18 cellular contexts compared by ENCODE assay signal in the genomic region with DNA sequence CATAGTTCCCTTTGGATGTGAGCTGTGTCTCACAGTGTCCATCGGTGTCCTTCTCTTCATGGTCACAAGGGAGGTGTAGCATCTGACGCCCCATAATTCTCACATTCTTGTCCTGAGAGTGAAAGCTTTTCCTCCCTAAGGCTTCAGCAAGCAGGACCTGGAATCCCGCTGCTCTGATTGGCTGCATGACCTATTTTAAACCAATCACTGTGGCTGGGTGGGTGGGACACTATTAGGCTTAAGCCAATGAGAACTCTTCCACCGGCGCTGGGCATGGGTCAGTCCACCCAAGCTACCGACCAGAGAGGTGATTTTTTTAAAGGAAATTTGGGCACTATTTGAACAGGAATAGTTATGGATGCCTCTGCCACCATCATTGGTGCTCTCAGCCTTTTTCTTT.
DNase-seq lines count a peak whose midpoint lies in the region; ATAC-seq, FAIRE-seq and TF ChIP-seq lines count a peak whose summit lies in the region.
"Had no signal": no experiment of that assay in that cellular context is flagged by ENCODE, and none has a peak within 500 bp of the region (broad histone marks: within the 10 kb centered on the region; RNA-seq: fewer than 3 reads in every experiment).

No MANE protein-coding gene starts in this region.

- H3K36me3 Mint-ChIP-seq in activated CD8-positive, alpha-beta T cell treated with anti-CD3 and anti-CD28 coated beads, Interleukin-2, amount 10 ng/mL, durations not matched to agents 7 days and 5 days (ENCODE audit: low read depth) = no peaks in the 10 kb centered on the region

- no peaks in the 10 kb centered on the region for H3K27me3 Mint-ChIP-seq in activated CD8-positive, alpha-beta T cell treated with anti-CD3 and anti-CD28 coated beads, Interleukin-2, amount 10 ng/mL, durations not matched to agents 7 days and 5 days (ENCODE audit: low read depth)

- BruUV-seq in HepG2 (replicated peaks; lab: Mats Ljungman, UMichigan) = no TSS peak

- H3K4me1 Mint-ChIP-seq in activated CD8-positive, alpha-beta T cell treated with anti-CD3 and anti-CD28 coated beads, Interleukin-2, amount 10 ng/mL, durations not matched to agents 7 days and 5 days (ENCODE audit: low read depth) = no peaks in the 10 kb centered on the region

- H3K27ac ChIP-seq in liver (ENCODE audit: low read depth in 1 of 2, low read length in 2 of 2) = peak overlapping the region; percentile 69 to 94
- no peak overlapping the region for H3K27ac ChIP-seq in HepG2 (ENCODE audit: extremely low read length, insufficient read depth, low read length)
- H3K27ac ChIP-seq: C4-2B had no signal

- H3K79me2 ChIP-seq in HepG2 (ENCODE audit: insufficient read depth, low read length) = no peaks in the 10 kb centered on the region

- TF ChIP-seq POLR2A in HepG2 (IDR thresholded peaks at IDR 0.05; ENCODE audit: insufficient read depth in 1 of 2, low read depth in 2 of 2, low read length in 2 of 2) = no peak

- TF ChIP-seq EP300 in HepG2 (IDR thresholded peaks at IDR 0.05; ENCODE audit: low read depth in 2 of 2, low read length in 2 of 2) = no peak
- no peak for TF ChIP-seq EP300 in HepG2 (CRISPR knock-in tag; IDR thresholded peaks at IDR 0.05; ENCODE audit: borderline replicate concordance)

- WGBS in liver = 41% methylated on average over 6 of the region's 6 CpGs
- 56% methylated on average over 4 of the region's 6 CpGs for WGBS in HepG2 (ENCODE audit: low lambda C conversion rate)

- CTCF ChIA-PET in HepG2 (lab: Yijun Ruan, JAX; ENCODE audit: low intra/inter-chr PET ratio, low total read pairs) = no interaction called here
- CTCF ChIA-PET in activated CD8-positive, alpha-beta T cell treated with anti-CD3 and anti-CD28 coated beads, Interleukin-2, amount 10 ng/mL, durations not matched to agents 7 days and 5 days (lab: Charles Lee) = no interaction called here

- H3K9me3 ChIP-seq in liver (ENCODE audit: control insufficient read depth in 4 of 4, low read length in 3 of 4) (no peaks in the 10 kb centered on the region), HepG2 (ENCODE audit: low read length) (no peaks in the 10 kb centered on the region)

- H3K4me1 ChIP-seq in liver (ENCODE audit: control insufficient read depth in 4 of 4, insufficient read depth in 4 of 4, low read length in 3 of 4) = peaks cover 0 to 36% (median 21%) of the 10 kb centered on the region in 4 donors
- H3K4me1 ChIP-seq in HepG2 (ENCODE audit: insufficient read depth, low read length) = no peaks in the 10 kb centered on the region

- in situ Hi-C loops in HepG2 (cut with HindIII; ENCODE audit: extremely low pct_ligation_motif_present, low pct_unique_long_range_greater_than_20kb) = no loop called here
- in situ Hi-C loops in SK-MEL-5 (cut with HindIII; ENCODE audit: low pct_unique_long_range_greater_than_20kb, low sequenced_read_pairs) = no loop called here
- in situ Hi-C loops in KBM-7 (cut with MboI; ENCODE audit: low pct_unique_long_range_greater_than_20kb, low sequenced_read_pairs) = no loop called here

- H3K9ac ChIP-seq in liver (ENCODE audit: low read depth in 1 of 2, low read length in 2 of 2) (no peak overlapping the region), HepG2 (ENCODE audit: insufficient read depth, low read depth, low read length) (no peak overlapping the region)

- TF ChIP-seq CTCF in liver (IDR thresholded peaks at IDR 0.05; ENCODE audit: low read depth, low read length, missing input control) = no peak
- no peak for TF ChIP-seq CTCF in HepG2 (CRISPR knock-in tag; IDR thresholded peaks at IDR 0.05)

- DNase-seq in HepG2 (ENCODE audit: low spot score) (no peak), SK-MEL-5 (ENCODE audit: low read depth, low spot score) (peak; percentile 8), left lobe of liver (ENCODE audit: low spot score) (peak; percentile 80), NCI-H345 treated with DMSO at 0.1 percent for 48 hours (lab: John Stamatoyannopoulos, UW; ENCODE audit: unreplicated experiment) (no peak), KBM-7 (no peak)
- no peak for DNase-seq in activated CD8-positive, alpha-beta T cell treated with anti-CD3 and anti-CD28 coated beads, Interleukin-2, amount 10 ng/mL, durations not matched to agents 7 days and 5 days
- DNase-seq: COR-L47, EL, Kasumi-1, NCI-H1417, NCI-H1930, NCI-H2171 treated with DMSO at 0.1 percent for 48 hours, NCI-H510A treated with DMSO at 0.1 percent for 48 hours, NCI-H82, SHP77 had no signal

- peak overlapping the region; percentile 32 to 72 (median 65) for H3K4me3 ChIP-seq in liver (ENCODE audit: low read depth in 1 of 3, low read length in 3 of 3)
- H3K4me3 ChIP-seq in HepG2 (replicated peaks in 1 of 3; ENCODE audit: insufficient read depth in 1 of 3, low read depth in 2 of 3, low read length in 3 of 3) = no peak overlapping the region

- H3K4me2 ChIP-seq in HepG2 (ENCODE audit: low read depth, low read length) = no peak overlapping the region

- H3K27me3 ChIP-seq in liver (ENCODE audit: control insufficient read depth in 4 of 4, insufficient read depth in 4 of 4, low read length in 3 of 4) (no peaks in the 10 kb centered on the region), HepG2 (ENCODE audit: control insufficient read depth in 1 of 2, insufficient read depth in 2 of 2, low read length in 2 of 2) (no peaks in the 10 kb centered on the region)

- intact Hi-C loops in HepG2 (cut with micrococcal nuclease; ENCODE audit: unreplicated experiment) = no loop called here

- POLR2A ChIA-PET in HepG2 (lab: Yijun Ruan, JAX) = no interaction called here
- POLR2A ChIA-PET in activated CD8-positive, alpha-beta T cell treated with anti-CD3 and anti-CD28 coated beads, Interleukin-2, amount 10 ng/mL, durations not matched to agents 7 days and 5 days (lab: Charles Lee) = no interaction called here

- H3K4me3 Mint-ChIP-seq in activated CD8-positive, alpha-beta T cell treated with anti-CD3 and anti-CD28 coated beads, Interleukin-2, amount 10 ng/mL, durations not matched to agents 7 days and 5 days = no peak overlapping the region

- H3K9me3 Mint-ChIP-seq in activated CD8-positive, alpha-beta T cell treated with anti-CD3 and anti-CD28 coated beads, Interleukin-2, amount 10 ng/mL, durations not matched to agents 7 days and 5 days (ENCODE audit: insufficient read depth) = no peaks in the 10 kb centered on the region

- ATAC-seq in HepG2 (no peak), left lobe of liver (peak; percentile 91)
- no peak for ATAC-seq in activated CD8-positive, alpha-beta T cell treated with anti-CD3 and anti-CD28 coated beads, Interleukin-2, amount 10 ng/mL, durations not matched to agents 7 days and 5 days
- ATAC-seq: Panc1 had no signal

- no peak for FAIRE-seq in HepG2 (lab: Jason Lieb, UNC)

- no peak for TF ChIP-seq RAD21 in liver (IDR thresholded peaks at IDR 0.05)
- TF ChIP-seq RAD21 in HepG2 (CRISPR knock-in tag; IDR thresholded peaks at IDR 0.05) = no peak

- H3K36me3 ChIP-seq in liver (ENCODE audit: control insufficient read depth in 4 of 4, insufficient read depth in 3 of 4, low read depth in 1 of 4, low read length in 3 of 4) (no peaks in the 10 kb centered on the region), HepG2 (replicated peaks in 1 of 2; ENCODE audit: control insufficient read depth in 1 of 2, insufficient read depth in 2 of 2, low read length in 2 of 2) (no peaks in the 10 kb centered on the region)

- no peak overlapping the region for H2AFZ ChIP-seq in HepG2 (ENCODE audit: low read length)

- H3K27ac Mint-ChIP-seq in activated CD8-positive, alpha-beta T cell treated with anti-CD3 and anti-CD28 coated beads, Interleukin-2, amount 10 ng/mL, durations not matched to agents 7 days and 5 days = no peak overlapping the region

- no peaks in the 10 kb centered on the region for H4K20me1 ChIP-seq in HepG2 (ENCODE audit: insufficient read depth, low read length)

TF ChIP-seq in liver, 16 proteins besides CTCF, POLR2A, EP300 and RAD21:
- TF ChIP-seq HNF4A (conservative IDR thresholded peaks at IDR 0.05) (no peak), SP1 (IDR thresholded peaks at IDR 0.05) (peak; percentile 42), YY1 (IDR thresholded peaks at IDR 0.05) (peak; percentile 7)

TF ChIP-seq in HepG2, 621 proteins besides CTCF, POLR2A, EP300 and RAD21 (continues in another document):
- TF ChIP-seq ZNF317 (CRISPR knock-in tag; IDR thresholded peaks at IDR 0.05) (no peak), ATF2 (CRISPR knock-in tag; IDR thresholded peaks at IDR 0.05) (no peak), SIX1 (CRISPR knock-in tag; IDR thresholded peaks at IDR 0.05; ENCODE audit: borderline replicate concordance) (no peak), MED13 (CRISPR knock-in tag; IDR thresholded peaks at IDR 0.05) (no peak), PHF8 (CRISPR knock-in tag; IDR thresholded peaks at IDR 0.05) (no peak), ZNF614 (CRISPR knock-in tag; IDR thresholded peaks at IDR 0.05; ENCODE audit: borderline replicate concordance) (no peak), JARID2 (CRISPR knock-in tag; IDR thresholded peaks at IDR 0.05; ENCODE audit: insufficient replicate concordance) (no peak), THRA (CRISPR knock-in tag; IDR thresholded peaks at IDR 0.05; ENCODE audit: borderline replicate concordance) (no peak), GLI4 (CRISPR knock-in tag; IDR thresholded peaks at IDR 0.05; ENCODE audit: borderline replicate concordance) (no peak)

Comparison
In these comparisons a context has a peak if more than half of its experiments do, and no peak if none do; other contexts are left out.
1. H3K4me3 ChIP-seq: peak in liver (3 of 3); none in HepG2 (0 of 3).
2. DNase-seq: peak in SK-MEL-5 (single experiment) and left lobe of liver (single experiment); none in HepG2 (single experiment), activated CD8-positive, alpha-beta T cell treated with anti-CD3 and anti-CD28 coated beads, Interleukin-2, amount 10 ng/mL, durations not matched to agents 7 days and 5 days (single experiment), NCI-H345 treated with DMSO at 0.1 percent for 48 hours (single experiment) and KBM-7 (single experiment).